Comparison of ENCODE assay signal across 1 cellular context in genomic region chr21:28993293-28993629, GRCh38.
TF ChIP-seq lines count a peak whose summit lies in the region.

No MANE protein-coding gene starts in this region.

TF ChIP-seq in endothelial cell of umbilical vein, 7 proteins besides CTCF, POLR2A, EP300 and RAD21:
- TF ChIP-seq MAX (IDR thresholded peaks at IDR 0.05; ENCODE audit: insufficient read depth, insufficient read length), result no peak
- TF ChIP-seq MYC (IDR thresholded peaks at IDR 0.05; ENCODE audit: low read depth, low read length), result no peak
- no peak for TF ChIP-seq EZH2 (IDR thresholded peaks at IDR 0.05; ENCODE audit: borderline replicate concordance, low read depth, low read length, severe bottlenecking)
- no peak for TF ChIP-seq JUN (IDR thresholded peaks at IDR 0.05; ENCODE audit: borderline replicate concordance, insufficient read depth, insufficient read length, low read depth)
- TF ChIP-seq POLR2AphosphoS5 (IDR thresholded peaks at IDR 0.05; ENCODE audit: insufficient read depth, low read depth, low read length), result no peak
- no peak for TF ChIP-seq FOS (IDR thresholded peaks at IDR 0.05; ENCODE audit: borderline replicate concordance, insufficient read depth, low read length)
- no peak for TF ChIP-seq GATA2 (IDR thresholded peaks at IDR 0.05; ENCODE audit: insufficient read depth, insufficient read length, low read depth, low read length)
